38 cellular contexts compared by ENCODE assay signal in the genomic region with DNA sequence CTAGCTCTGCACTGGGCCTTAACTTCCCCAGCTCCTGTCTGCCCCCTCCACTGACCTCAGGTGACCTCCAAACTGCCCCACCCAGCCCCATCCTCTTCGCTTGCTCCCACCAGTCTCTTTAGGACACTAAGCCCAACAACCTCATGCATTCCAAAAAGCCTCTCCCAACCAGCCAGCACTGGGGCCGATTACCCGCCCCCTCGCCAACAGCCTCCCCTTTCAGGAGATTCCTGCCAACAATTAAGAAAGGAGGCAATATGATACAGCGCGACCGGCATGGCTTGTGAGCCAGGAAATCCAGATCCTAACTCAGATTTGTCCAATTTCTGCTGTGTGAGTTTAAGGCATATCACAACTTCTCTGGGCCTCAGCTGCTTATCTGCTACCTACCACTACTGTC. TPM values are rescaled to one million over a fixed set of nuclear protein-coding genes. Genes with fewer than 3 reads are reported as not detected.
"Had no signal": no experiment of that assay in that cellular context is flagged by ENCODE, and none has a peak within 500 bp of the region (broad histone marks: within the 10 kb centered on the region; RNA-seq: fewer than 3 reads in every experiment).

No MANE protein-coding gene starts in this region.

- H3K36me3 ChIP-seq: adrenal gland had no signal

- FAIRE-seq: astrocyte, bronchial epithelial cell, RCC 7860 had no signal

- H2AFZ ChIP-seq: PC-9 had no signal

- H3K4me1 ChIP-seq: adrenal gland had no signal

- H3K4me3 ChIP-seq: adrenal gland, PC-9 had no signal

- H3K9me3 ChIP-seq: adrenal gland had no signal

- DNase-seq: activated B cell treated with CpG ODN at 0.5 μM for 24 hours; activated CD4-positive, alpha-beta memory T cell treated with anti-CD3 and anti-CD28 coated beads for 36 hours; activated CD4-positive, alpha-beta T cell treated with anti-CD3 and anti-CD28 coated beads for 4 hours; activated CD4-positive, alpha-beta T cell treated with anti-CD3 and anti-CD28 coated beads, Interleukin-2, amount 50 U/mL, for 1 hour; activated CD4-positive, CD25-positive, alpha-beta regulatory T cell treated with anti-CD3 and anti-CD28 coated beads, Interleukin-2, amount 50 U/mL, for 72 hours; activated CD8-positive, alpha-beta memory T cell treated with anti-CD3 and anti-CD28 coated beads, Interleukin-2, amount 50 U/mL, for 4 hours; activated gamma-delta T cell treated with Interleukin-2 at 50 U/mL for 16 hours; activated naive CD4-positive, alpha-beta T cell treated with anti-CD3 and anti-CD28 coated beads for 36 hours; activated T-cell treated with anti-CD3 and anti-CD28 coated beads for 4 hours; activated T-cell treated with anti-CD3 and anti-CD28 coated beads, Interleukin-2, amount 50 U/mL, for 4 hours; adrenal gland; caudate nucleus; cerebellar nuclear complex; Karpas-422; NCI-H1105; NCI-H1417 treated with DMSO at 0.1 percent for 48 hours; NCI-H187 treated with DMSO at 0.1 percent for 48 hours; NCI-H2081; NCI-H226; NCI-H446 treated with DMSO at 0.1 percent for 48 hours; NCI-H524; NCI-H69; NCI-H82; NK-92 treated with Interleukin-12 subunit alpha and Interleukin-12 subunit beta, amount 100 ng/mL, for 24 hours; PC-9; SIG-M5; SW 1271; T-helper 1 cell; T-helper 2 cell; T-helper 9 cell had no signal

- H3K27me3 ChIP-seq: adrenal gland had no signal

- H3K27ac ChIP-seq: adrenal gland, PC-9, RWPE1, VCaP had no signal

- ATAC-seq: activated naive CD4-positive, alpha-beta T cell treated with anti-CD3 and anti-CD28 coated beads, Interleukin-2, amount 50 U/mL, for 72 hours; activated T-cell treated with anti-CD3 and anti-CD28 coated beads, Interleukin-2, amount 50 U/mL, for 4 hours; Right ventricle myocardium inferior had no signal

- H3K4me2 ChIP-seq: PC-9 had no signal

RNA-seq across cellular contexts. Expression of a gene that starts 14.7 kb away (rescaled TPM):
- total RNA-seq: activated B cell treated with CpG ODN at 0.5 μM for 24 hours; activated CD4-positive, alpha-beta memory T cell treated with anti-CD3 and anti-CD28 coated beads for 36 hours; activated naive CD4-positive, alpha-beta T cell treated with anti-CD3 and anti-CD28 coated beads for 36 hours; activated naive CD4-positive, alpha-beta T cell treated with anti-CD3 and anti-CD28 coated beads, Interleukin-2, amount 50 U/mL, for 72 hours; activated T-cell treated with anti-CD3 and anti-CD28 coated beads, Interleukin-2, amount 50 U/mL, for 4 hours; activated T-helper 1 cell treated with anti-CD3 and anti-CD28 coated beads, Interleukin-12 subunit alpha, Interleukin-12 subunit beta, Interleukin-2, Interleukin-4 antibody, amounts not matched to agents 30 ng/mL and 10 ng/mL and 1 ng/mL, durations not matched to agents 14 hours and 24 hours and 36 hours had no signal
